32 cellular contexts compared by ENCODE assay signal in the genomic region with DNA sequence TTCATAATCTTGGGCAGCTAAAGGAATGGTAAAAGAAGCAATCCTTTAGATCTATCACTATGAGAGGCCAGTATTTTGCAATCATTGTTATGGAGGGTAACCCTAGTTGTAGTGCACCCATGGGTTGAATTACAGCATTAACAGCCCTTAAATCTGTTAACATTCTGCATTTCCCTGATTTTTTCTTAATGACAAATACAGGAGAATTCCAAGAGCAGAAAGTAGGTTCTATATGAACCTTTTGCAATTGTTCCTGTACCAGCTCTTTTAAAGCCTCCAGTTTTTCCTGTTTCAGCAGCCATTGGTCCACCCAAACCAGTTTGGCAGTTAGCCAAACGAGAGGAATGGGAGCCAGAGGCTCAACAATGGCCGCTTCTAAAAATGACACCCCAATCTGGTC.
"Had no signal": no experiment of that assay in that cellular context is flagged by ENCODE, and none has a peak within 500 bp of the region (broad histone marks: within the 10 kb centered on the region; RNA-seq: fewer than 3 reads in every experiment).

No MANE protein-coding gene starts in this region.

- H3K36me3 ChIP-seq: neural progenitor cell, neutrophil, ovary, right lobe of liver, spleen, thoracic aorta, thyroid gland, tibial nerve, upper lobe of right lung, uterus had no signal

- H3K79me2 ChIP-seq: parathyroid adenoma had no signal

- H2AFZ ChIP-seq: neural progenitor cell, parathyroid adenoma had no signal

- H3K27ac Mint-ChIP-seq: nephron; neural progenitor cell; progenitor cell of endocrine pancreas; stimulated activated memory B cell treated with anti-CD40 and anti-IgM and Interleukin-4, amounts not matched to agents 10 μg/mL and 1 μg/mL and 100 μg/mL, for 72 hours; stimulated activated naive CD8-positive, alpha-beta T cell treated with anti-CD3 and anti-CD28 coated beads, Interleukin-15, amount 100 ng/mL, for 72 hours; type B pancreatic cell had no signal

- H3K27ac ChIP-seq: neural progenitor cell, neutrophil, ovary, parathyroid adenoma, psoas muscle, right lobe of liver, skin epidermis, spleen, thoracic aorta, thyroid gland, tibial nerve, upper lobe of right lung, uterus had no signal

- H3K9me3 Mint-ChIP-seq: natural killer cell; stimulated activated memory B cell treated with anti-CD40 and anti-IgM and Interleukin-4, amounts not matched to agents 10 μg/mL and 1 μg/mL and 100 μg/mL, for 72 hours had no signal

- H3K27me3 Mint-ChIP-seq: progenitor cell of endocrine pancreas; stimulated activated naive CD8-positive, alpha-beta T cell treated with anti-CD3 and anti-CD28 coated beads, Interleukin-15, amount 100 ng/mL, for 72 hours; type B pancreatic cell had no signal

- H3K9me3 ChIP-seq: neutrophil, ovary, psoas muscle, right lobe of liver, thoracic aorta, thyroid gland, tibial nerve, upper lobe of right lung, uterus had no signal

- H3K4me1 ChIP-seq: parathyroid adenoma, psoas muscle, thyroid gland, upper lobe of right lung, uterus had no signal

- H3K27me3 ChIP-seq: neural progenitor cell, neutrophil, ovary, right lobe of liver, spleen, thyroid gland, tibial nerve, upper lobe of right lung, uterus had no signal

- H3K36me3 Mint-ChIP-seq: naive thymus-derived CD4-positive, alpha-beta T cell; natural killer cell; neural progenitor cell; stimulated activated memory B cell treated with anti-CD40 and anti-IgM and Interleukin-4, amounts not matched to agents 10 μg/mL and 1 μg/mL and 100 μg/mL, for 72 hours; type B pancreatic cell had no signal

- H3K9ac ChIP-seq: neural progenitor cell, parathyroid adenoma had no signal

- H3K4me3 ChIP-seq: neural progenitor cell, ovary, psoas muscle, right lobe of liver, skin epidermis, smooth muscle cell, spleen, thoracic aorta, thyroid gland, tibial nerve, upper lobe of right lung, uterus had no signal

- H3K4me3 Mint-ChIP-seq: natural killer cell; nephron; neural progenitor cell; stimulated activated memory B cell treated with anti-CD40 and anti-IgM and Interleukin-4, amounts not matched to agents 10 μg/mL and 1 μg/mL and 100 μg/mL, for 72 hours; stimulated activated naive CD8-positive, alpha-beta T cell treated with anti-CD3 and anti-CD28 coated beads, Interleukin-15, amount 100 ng/mL, for 72 hours; type B pancreatic cell had no signal

- ATAC-seq: naive thymus-derived CD4-positive, alpha-beta T cell; natural killer cell; psoas muscle; right cardiac atrium; right lobe of liver; stimulated activated memory B cell treated with anti-CD40 and anti-IgM and Interleukin-4, amounts not matched to agents 10 μg/mL and 1 μg/mL and 100 μg/mL, for 72 hours; stimulated activated naive CD8-positive, alpha-beta T cell treated with anti-CD3 and anti-CD28 coated beads, Interleukin-15, amount 100 ng/mL, for 72 hours; stimulated activated naive CD8-positive, alpha-beta T cell treated with anti-CD3 and anti-CD28 coated beads, Interleukin-15, Interleukin-2, amounts not matched to agents 100 U/mL and 50 U/mL, for 24 hours; upper lobe of right lung had no signal

- H3K4me2 ChIP-seq: neural progenitor cell, smooth muscle cell had no signal

- DNase-seq: naive thymus-derived CD4-positive, alpha-beta T cell; natural killer cell; nucleus accumbens; ovary; posterior cingulate gyrus; psoas muscle; right cardiac atrium; right lobe of liver; spleen; stimulated activated CD4-positive, alpha-beta T cell treated with anti-CD3 and anti-CD28 coated beads, Interleukin-12 subunit alpha, Interleukin-12 subunit beta, amount 100 ng/mL, for 4 hours; stimulated activated CD4-positive, alpha-beta T cell treated with anti-CD3 and anti-CD28 coated beads, Interleukin-1b, Interleukin-23, amount 100 ng/mL, for 48 hours; stimulated activated CD4-positive, alpha-beta T cell treated with anti-CD3 and anti-CD28 coated beads, Interleukin-4, amount 100 ng/mL, for 1 hour; stimulated activated CD4-positive, alpha-beta T cell treated with anti-CD3 and anti-CD28 coated beads, Interleukin-4, amount 100 ng/mL, for 4 hours; stimulated activated CD8-positive, alpha-beta memory T cell treated with anti-CD3 and anti-CD28 coated beads, Interleukin-4, amount 100 ng/mL, for 48 hours; stimulated activated naive CD4-positive, alpha-beta T cell; stimulated activated naive CD8-positive, alpha-beta T cell treated with anti-CD3 and anti-CD28 coated beads, Interleukin-15, amount 100 ng/mL, for 72 hours; stimulated activated naive CD8-positive, alpha-beta T cell treated with anti-CD3 and anti-CD28 coated beads, Interleukin-15, Interleukin-2, amounts not matched to agents 100 U/mL and 50 U/mL, for 24 hours; substantia nigra; thyroid gland; upper lobe of right lung; uterus had no signal
